7 cellular contexts compared by ENCODE assay signal in genomic region chr21:38358098-38358497, GRCh38.
"Had no signal": no experiment of that assay in that cellular context is flagged by ENCODE, and none has a peak within 500 bp of the region (broad histone marks: within the 10 kb centered on the region; RNA-seq: fewer than 3 reads in every experiment).

No MANE protein-coding gene starts in this region.

- H3K4me3 ChIP-seq: GM12878 had no signal

- FAIRE-seq: G401.6, GM12878, GM12891, GM18507, GM19239 had no signal

- DNase-seq: GDM1, GF-D8 had no signal

- ATAC-seq: GM12878 had no signal
